In genomic region chr1:10495475-10495817, GRCh38 we compare ENCODE assay signal across 10 cellular contexts. TPM values are rescaled to one million over a fixed set of nuclear protein-coding genes. Genes with fewer than 3 reads are reported as not detected.
DNase-seq lines count a peak whose midpoint lies in the region; ATAC-seq and TF ChIP-seq lines count a peak whose summit lies in the region.
"Had no signal": no experiment of that assay in that cellular context is flagged by ENCODE, and none has a peak within 500 bp of the region (broad histone marks: within the 10 kb centered on the region; RNA-seq: fewer than 3 reads in every experiment).

No MANE protein-coding gene starts in this region.

- no peak for ATAC-seq in thoracic aorta (ENCODE audit: insufficient number of reproducible peaks, low FRiP score, low read depth)
- ATAC-seq in HG03196 (IDR thresholded peaks at IDR 0.05; ENCODE audit: unreplicated experiment): no peak

- H3K4me1 ChIP-seq in mononuclear cell (ENCODE audit: insufficient read depth, low read length): peaks cover 34% of the 10 kb centered on the region
- peaks cover 7 to 12% of the 10 kb centered on the region in 2 donors for H3K4me1 ChIP-seq in thoracic aorta (ENCODE audit: control insufficient read depth in 1 of 2, low read depth in 2 of 2)

- no peak for DNase-seq in activated CD4-positive, alpha-beta T cell treated with anti-CD3 and anti-CD28 coated beads, Interleukin-2, amount 10 ng/mL, durations not matched to agents 7 days and 5 days
- DNase-seq in activated CD4-positive, alpha-beta T cell treated with anti-CD3 and anti-CD28 coated beads for 48 hours: no peak
- no peak for DNase-seq in activated naive CD8-positive, alpha-beta T cell treated with anti-CD3 and anti-CD28 coated beads for 36 hours
- DNase-seq in thoracic aorta (ENCODE audit: low spot score) (no peak), MV-4-11 (lab: John Stamatoyannopoulos, UW) (no peak), NCI-H82 treated with DMSO at 0.1 percent for 48 hours (lab: John Stamatoyannopoulos, UW; ENCODE audit: unreplicated experiment) (no peak)

- H3K4me3 ChIP-seq in mononuclear cell (ENCODE audit: low read length) (peak overlapping the region; percentile 40), thoracic aorta (peak overlapping the region; percentile 69)
- H3K4me3 ChIP-seq: SJSA1 had no signal

- POLR2A ChIA-PET in activated CD4-positive, alpha-beta T cell treated with anti-CD3 and anti-CD28 coated beads, Interleukin-2, amount 10 ng/mL, durations not matched to agents 7 days and 5 days (lab: Charles Lee): interaction anchor here (1.5 kb wide), 1 partner anchor 12 kb away, joined by 8 read pairs; no protein-coding TSS in a partner anchor

- CTCF ChIA-PET in activated CD4-positive, alpha-beta T cell treated with anti-CD3 and anti-CD28 coated beads, Interleukin-2, amount 10 ng/mL, durations not matched to agents 7 days and 5 days (lab: Charles Lee): interaction anchor here (0.7 to 8.4 kb wide), 17 partner anchors 10 to 1241 kb away, joined by 3 to 63 read pairs (median 5); partner anchors contain the start of gene CENPS

- H3K4me3 Mint-ChIP-seq in activated CD4-positive, alpha-beta T cell treated with anti-CD3 and anti-CD28 coated beads, Interleukin-2, amount 10 ng/mL, durations not matched to agents 7 days and 5 days: peak overlapping the region; percentile 79
- H3K4me3 Mint-ChIP-seq in activated naive CD8-positive, alpha-beta T cell treated with anti-CD3 and anti-CD28 coated beads for 36 hours: peak overlapping the region; percentile 70

- peaks cover 15% of the 10 kb centered on the region for H3K36me3 Mint-ChIP-seq in activated CD4-positive, alpha-beta T cell treated with anti-CD3 and anti-CD28 coated beads, Interleukin-2, amount 10 ng/mL, durations not matched to agents 7 days and 5 days (ENCODE audit: low read depth)
- H3K36me3 Mint-ChIP-seq in activated naive CD8-positive, alpha-beta T cell treated with anti-CD3 and anti-CD28 coated beads for 36 hours: peaks cover 7% of the 10 kb centered on the region

- no peaks in the 10 kb centered on the region for H3K27me3 Mint-ChIP-seq in activated CD4-positive, alpha-beta T cell treated with anti-CD3 and anti-CD28 coated beads, Interleukin-2, amount 10 ng/mL, durations not matched to agents 7 days and 5 days
- H3K27me3 Mint-ChIP-seq in activated naive CD8-positive, alpha-beta T cell treated with anti-CD3 and anti-CD28 coated beads for 36 hours: no peaks in the 10 kb centered on the region

- H3K27ac ChIP-seq in thoracic aorta: no peak overlapping the region
- H3K27ac ChIP-seq: SJSA1 had no signal

- H3K4me1 Mint-ChIP-seq in activated CD4-positive, alpha-beta T cell treated with anti-CD3 and anti-CD28 coated beads, Interleukin-2, amount 10 ng/mL, durations not matched to agents 7 days and 5 days: peaks cover 58% of the 10 kb centered on the region
- H3K4me1 Mint-ChIP-seq in activated naive CD8-positive, alpha-beta T cell treated with anti-CD3 and anti-CD28 coated beads for 36 hours: peaks cover 49% of the 10 kb centered on the region

- H3K9me3 ChIP-seq in mononuclear cell (ENCODE audit: low read depth, low read length) (no peaks in the 10 kb centered on the region), thoracic aorta (no peaks in the 10 kb centered on the region)
- H3K9me3 ChIP-seq: SJSA1 had no signal

- H3K27me3 ChIP-seq in mononuclear cell (ENCODE audit: insufficient read depth, low read length): no peaks in the 10 kb centered on the region
- H3K27me3 ChIP-seq in thoracic aorta (replicated peaks; ENCODE audit: insufficient read depth): no peaks in the 10 kb centered on the region
- H3K27me3 ChIP-seq: SJSA1 had no signal

- TF ChIP-seq CTCF in thoracic aorta (IDR thresholded peaks at IDR 0.05): no peak

- H3K27ac Mint-ChIP-seq in activated CD4-positive, alpha-beta T cell treated with anti-CD3 and anti-CD28 coated beads, Interleukin-2, amount 10 ng/mL, durations not matched to agents 7 days and 5 days: peak overlapping the region; percentile 97
- peak overlapping the region; percentile 88 for H3K27ac Mint-ChIP-seq in activated naive CD8-positive, alpha-beta T cell treated with anti-CD3 and anti-CD28 coated beads for 36 hours

- peaks cover 7% of the 10 kb centered on the region for H3K36me3 ChIP-seq in thoracic aorta

- H3K9me3 Mint-ChIP-seq in activated CD4-positive, alpha-beta T cell treated with anti-CD3 and anti-CD28 coated beads, Interleukin-2, amount 10 ng/mL, durations not matched to agents 7 days and 5 days: no peaks in the 10 kb centered on the region
- H3K9me3 Mint-ChIP-seq in activated naive CD8-positive, alpha-beta T cell treated with anti-CD3 and anti-CD28 coated beads for 36 hours: no peaks in the 10 kb centered on the region

RNA-seq across cellular contexts. Expression of gene PEX14, which starts 20.7 kb away (rescaled TPM):
- total RNA-seq in activated CD4-positive, alpha-beta T cell treated with anti-CD3 and anti-CD28 coated beads, Interleukin-2, amount 10 ng/mL, durations not matched to agents 7 days and 5 days: 10 to 100 TPM; 23.4 to 24.4 TPM
- total RNA-seq in activated naive CD8-positive, alpha-beta T cell treated with anti-CD3 and anti-CD28 coated beads for 36 hours: 10 to 100 TPM; 19.1 to 19.6 TPM
- 7.1 TPM for total RNA-seq in mononuclear cell
- 10 to 100 TPM; 11.5 to 22.6 TPM for total RNA-seq in thoracic aorta

RNA-seq across cellular contexts. Expression of gene DFFA, which starts 23.1 kb away (rescaled TPM):
- 10 to 100 TPM; 28.1 to 28.6 TPM for total RNA-seq in activated CD4-positive, alpha-beta T cell treated with anti-CD3 and anti-CD28 coated beads, Interleukin-2, amount 10 ng/mL, durations not matched to agents 7 days and 5 days
- 100 to 1,000 TPM; 102 to 103 TPM for total RNA-seq in activated naive CD8-positive, alpha-beta T cell treated with anti-CD3 and anti-CD28 coated beads for 36 hours
- total RNA-seq in mononuclear cell (8.2 TPM), thoracic aorta (10 to 100 TPM; 14.8 to 16.4 TPM)

RNA-seq across cellular contexts. Expression of gene CORT, which starts 45.6 kb away (rescaled TPM):
- under 1 TPM in 1 of 2 experiments, not detected in 1; 0.30 TPM for total RNA-seq in activated CD4-positive, alpha-beta T cell treated with anti-CD3 and anti-CD28 coated beads, Interleukin-2, amount 10 ng/mL, durations not matched to agents 7 days and 5 days
- total RNA-seq in activated naive CD8-positive, alpha-beta T cell treated with anti-CD3 and anti-CD28 coated beads for 36 hours: not detected
- 0.10 TPM for total RNA-seq in mononuclear cell
- total RNA-seq in thoracic aorta: not detected
- total RNA-seq: LHCN-M2, SJSA1 had no signal
